8 cellular contexts compared by ENCODE assay signal in the genomic region with DNA sequence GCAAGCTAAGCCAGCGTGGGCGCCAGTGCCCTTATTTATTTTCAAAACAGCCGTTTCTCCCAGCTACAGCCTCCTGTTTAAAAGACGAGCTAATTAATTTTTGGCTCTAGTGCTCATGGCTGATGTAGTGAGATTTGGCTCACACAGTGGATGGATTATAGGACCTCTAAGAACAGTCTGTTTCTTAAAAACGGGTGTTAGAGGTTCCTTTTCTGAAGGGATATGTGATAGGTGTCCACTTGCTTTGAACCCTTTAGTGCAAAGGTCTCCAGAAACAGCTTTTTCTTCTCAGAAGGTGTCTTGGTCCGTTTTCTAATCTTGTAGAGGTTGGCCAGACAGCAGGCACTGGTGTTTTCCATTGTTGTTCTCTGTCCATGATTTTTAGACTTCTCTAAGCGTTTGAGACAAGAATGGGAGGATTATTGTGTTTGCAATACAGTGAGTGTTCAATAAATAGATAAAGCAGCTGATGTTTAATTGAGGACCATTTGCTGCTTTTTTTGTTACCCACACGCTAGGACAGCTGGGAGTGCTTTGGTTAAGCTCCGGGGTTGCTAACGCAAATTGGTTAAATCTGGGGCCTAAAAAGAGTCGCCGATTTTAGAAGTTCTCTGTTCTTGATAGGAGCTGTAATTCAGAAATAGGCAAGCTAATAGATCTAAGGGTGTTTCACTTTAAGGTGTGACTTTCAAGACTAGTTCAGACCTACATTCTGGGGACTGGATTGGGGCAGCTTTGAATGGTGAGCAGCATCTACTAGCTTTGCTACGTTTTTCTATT.
DNase-seq lines count a peak whose midpoint lies in the region; ATAC-seq lines count a peak whose summit lies in the region.

No MANE protein-coding gene starts in this region.

- in situ Hi-C loops in HAP-1 (cut with MboI; ENCODE audit: low sequenced_read_pairs): no loop called here

- no peaks in the 10 kb centered on the region for H3K36me3 ChIP-seq in HAP-1 (replicated peaks)
- peaks cover 2% of the 10 kb centered on the region for H3K36me3 ChIP-seq in NT2/D1 (ENCODE audit: insufficient read depth, insufficient read length, low read length)

- H3K4me3 ChIP-seq in HAP-1 (peak overlapping the region; percentile 77), NT2/D1 (ENCODE audit: insufficient read length, low read depth) (peak overlapping the region; percentile 93)

- peak overlapping the region; percentile 98 for H3K9ac ChIP-seq in NT2/D1 (ENCODE audit: insufficient read length, low read depth)

- no peaks in the 10 kb centered on the region for H3K9me3 Mint-ChIP-seq in central memory CD8-positive, alpha-beta T cell

- peak overlapping the region; percentile 95 for H3K27ac Mint-ChIP-seq in central memory CD8-positive, alpha-beta T cell (ENCODE audit: low read depth)

- ATAC-seq in central memory CD8-positive, alpha-beta T cell (replicated peaks; ENCODE audit: extremely low read depth, poor library complexity, severe bottlenecking): peak; percentile 11
- ATAC-seq in GM19395 (IDR thresholded peaks at IDR 0.05; ENCODE audit: unreplicated experiment): no peak
- no peak for ATAC-seq in GM21825 (IDR thresholded peaks at IDR 0.05; ENCODE audit: unreplicated experiment)

- H3K4me3 Mint-ChIP-seq in central memory CD8-positive, alpha-beta T cell: peak overlapping the region; percentile 96

- peaks cover 33% of the 10 kb centered on the region for H3K4me1 Mint-ChIP-seq in central memory CD8-positive, alpha-beta T cell

- peaks cover 17% of the 10 kb centered on the region for H3K36me3 Mint-ChIP-seq in central memory CD8-positive, alpha-beta T cell (ENCODE audit: insufficient read depth)

- H3K4me1 ChIP-seq in HAP-1 (peaks cover 29% of the 10 kb centered on the region), NT2/D1 (ENCODE audit: insufficient read depth, insufficient read length) (no peaks in the 10 kb centered on the region)

- no peaks in the 10 kb centered on the region for H3K27me3 Mint-ChIP-seq in central memory CD8-positive, alpha-beta T cell

- H3K9me3 ChIP-seq in HAP-1: no peaks in the 10 kb centered on the region
- no peaks in the 10 kb centered on the region for H3K9me3 ChIP-seq in NT2/D1 (ENCODE audit: insufficient read depth, low read length)

- no peaks in the 10 kb centered on the region for H3K27me3 ChIP-seq in HAP-1 (ENCODE audit: low read depth)
- no peaks in the 10 kb centered on the region for H3K27me3 ChIP-seq in NT2/D1 (ENCODE audit: insufficient read depth, insufficient read length)

- peak; percentile 79 for DNase-seq in DMS53 treated with DMSO at 0.1 percent for 48 hours (lab: John Stamatoyannopoulos, UW; ENCODE audit: unreplicated experiment)
- peak in 1 of 2 experiments; percentile 72 for DNase-seq in HAP-1 (ENCODE audit: low spot score in 2 of 2)
- no peak for DNase-seq in NT2/D1 (ENCODE audit: low read depth, low spot score)
- DNase-seq in central memory CD8-positive, alpha-beta T cell (ENCODE audit: low spot score in 2 of 2): no peak
- DNase-seq in midbrain (lab: John Stamatoyannopoulos, UW): peak; percentile 73
- DNase-seq in activated CD4-positive, CD25-positive, alpha-beta regulatory T cell (lab: John Stamatoyannopoulos, UW): no peak

Comparison
In these comparisons a context has a peak if more than half of its experiments do, and no peak if none do; other contexts are left out.
1. DNase-seq: peak in DMS53 treated with DMSO at 0.1 percent for 48 hours (single experiment) and midbrain (single experiment); none in NT2/D1 (single experiment), central memory CD8-positive, alpha-beta T cell (0 of 2) and activated CD4-positive, CD25-positive, alpha-beta regulatory T cell (0 of 4).